ENCODE assay signal across 8 cellular contexts in genomic region chr18:35478520-35479435, GRCh38. TPM values are rescaled to one million over a fixed set of nuclear protein-coding genes. Genes with fewer than 3 reads are reported as not detected.
DNase-seq lines count a peak whose midpoint lies in the region; TF ChIP-seq lines count a peak whose summit lies in the region.

No MANE protein-coding gene starts in this region.

- no peaks in the 10 kb centered on the region for H3K27me3 ChIP-seq in PC-9 (ENCODE audit: insufficient read depth, low read depth)

- H3K4me1 ChIP-seq in PC-9 (replicated peaks; ENCODE audit: insufficient read depth), result peaks cover 54% of the 10 kb centered on the region

- DNase-seq in activated T-cell treated with anti-CD3 and anti-CD28 coated beads for 24 hours (ENCODE audit: low read depth) (peak; percentile 44), activated T-cell treated with anti-CD3 and anti-CD28 coated beads for 4 hours (no peak), PC-9 (peak; percentile 43 to 93), epithelial cell of proximal tubule (ENCODE audit: low read depth) (peak; percentile 96), progenitor cell of endocrine pancreas (ENCODE audit: low spot score, unreplicated experiment) (no peak), NCI-H2171 treated with DMSO at 0.1 percent for 48 hours (lab: John Stamatoyannopoulos, UW) (no peak), DMS114 treated with DMSO at 0.1 percent for 48 hours (lab: John Stamatoyannopoulos, UW; ENCODE audit: unreplicated experiment) (no peak), SKM-1 treated with dmso at 0.1 percent for 144 hours (lab: John Stamatoyannopoulos, UW; ENCODE audit: unreplicated experiment) (no peak)

- H3K4me3 Mint-ChIP-seq in progenitor cell of endocrine pancreas (ENCODE audit: low read depth), result no peak overlapping the region

- peak overlapping the region; percentile 49 for H3K4me3 ChIP-seq in PC-9
- peak overlapping the region; percentile 47 for H3K4me3 ChIP-seq in epithelial cell of proximal tubule (ENCODE audit: low read depth, low read length)

- POLR2A ChIA-PET in PC-9 (lab: Charles Lee; ENCODE audit: unreplicated experiment), result interaction anchor here (0.7 to 1.6 kb wide), 3 partner anchors 29 to 438 kb away, joined by 4 to 13 read pairs (median 7); partner anchors contain the start of gene MAPRE2

- peaks cover 4% of the 10 kb centered on the region; the same call in 1 of the 2 replicates for H3K36me3 ChIP-seq in PC-9 (ENCODE audit: low read depth)

- H3K36me3 Mint-ChIP-seq in progenitor cell of endocrine pancreas (ENCODE audit: insufficient read depth), result peaks cover 8% of the 10 kb centered on the region

- no peak overlapping the region for H2AFZ ChIP-seq in PC-9

- H3K27ac ChIP-seq in PC-9, result peak overlapping the region; percentile 97

- peaks cover 27% of the 10 kb centered on the region for H3K79me2 ChIP-seq in PC-9 (ENCODE audit: low read depth)

- TSS peak; percentile 87 for BruUV-seq in PC-9 (replicated peaks; lab: Mats Ljungman, UMichigan)

- H4K20me1 ChIP-seq in PC-9 (ENCODE audit: insufficient read depth), result no peaks in the 10 kb centered on the region

- peak overlapping the region; percentile 67 for H3K27ac Mint-ChIP-seq in progenitor cell of endocrine pancreas

- intact Hi-C loops in PC-9 (cut with micrococcal nuclease; ENCODE audit: unreplicated experiment), result loop anchor here (1.0 to 5.0 kb wide), 4 partner anchors 20 to 71 kb away; no protein-coding TSS in a partner anchor

- no peaks in the 10 kb centered on the region for H3K9me3 Mint-ChIP-seq in progenitor cell of endocrine pancreas (ENCODE audit: low read depth)

- H3F3A ChIP-seq in PC-9 (ENCODE audit: insufficient read depth, low read depth), result peaks cover 36% of the 10 kb centered on the region

- peaks cover 3% of the 10 kb centered on the region for H3K4me1 Mint-ChIP-seq in progenitor cell of endocrine pancreas (ENCODE audit: low read depth)

- no peaks in the 10 kb centered on the region for H3K9me2 ChIP-seq in PC-9 (ENCODE audit: insufficient read depth)

- CTCF ChIA-PET in PC-9 (lab: Charles Lee), result no interaction called here

- H3K4me2 ChIP-seq in PC-9, result peak overlapping the region; percentile 70

- no peaks in the 10 kb centered on the region for H3K9me3 ChIP-seq in PC-9 (ENCODE audit: insufficient read depth, low read depth)

- no peaks in the 10 kb centered on the region for H3K27me3 Mint-ChIP-seq in progenitor cell of endocrine pancreas

- TF ChIP-seq CTCF in PC-9 (conservative IDR thresholded peaks at IDR 0.05) (no peak), epithelial cell of proximal tubule (conservative IDR thresholded peaks at IDR 0.05; ENCODE audit: low read depth, low read length) (no peak), progenitor cell of endocrine pancreas (IDR thresholded peaks at IDR 0.05; ENCODE audit: unreplicated experiment) (no peak)

RNA-seq across cellular contexts. Expression of gene INO80C, which starts 19.0 kb away (rescaled TPM):
- total RNA-seq in PC-9 (2021) (23.9 and 29.5 TPM in 2 replicates), epithelial cell of proximal tubule (8.3 and 19.0 TPM in 2 replicates), progenitor cell of endocrine pancreas (30.0 and 31.6 TPM in 2 replicates)

Comparison
In these comparisons a context has a peak if more than half of its experiments do, and no peak if none do; other contexts are left out.
1. DNase-seq: peak in activated T-cell treated with anti-CD3 and anti-CD28 coated beads for 24 hours (single experiment), PC-9 (2 of 2) and epithelial cell of proximal tubule (single experiment); none in activated T-cell treated with anti-CD3 and anti-CD28 coated beads for 4 hours (single experiment), progenitor cell of endocrine pancreas (single experiment), NCI-H2171 treated with DMSO at 0.1 percent for 48 hours (single experiment), DMS114 treated with DMSO at 0.1 percent for 48 hours (single experiment) and SKM-1 treated with dmso at 0.1 percent for 144 hours (single experiment).